Comparison of ENCODE assay signal across 1 cellular context in the genomic region with DNA sequence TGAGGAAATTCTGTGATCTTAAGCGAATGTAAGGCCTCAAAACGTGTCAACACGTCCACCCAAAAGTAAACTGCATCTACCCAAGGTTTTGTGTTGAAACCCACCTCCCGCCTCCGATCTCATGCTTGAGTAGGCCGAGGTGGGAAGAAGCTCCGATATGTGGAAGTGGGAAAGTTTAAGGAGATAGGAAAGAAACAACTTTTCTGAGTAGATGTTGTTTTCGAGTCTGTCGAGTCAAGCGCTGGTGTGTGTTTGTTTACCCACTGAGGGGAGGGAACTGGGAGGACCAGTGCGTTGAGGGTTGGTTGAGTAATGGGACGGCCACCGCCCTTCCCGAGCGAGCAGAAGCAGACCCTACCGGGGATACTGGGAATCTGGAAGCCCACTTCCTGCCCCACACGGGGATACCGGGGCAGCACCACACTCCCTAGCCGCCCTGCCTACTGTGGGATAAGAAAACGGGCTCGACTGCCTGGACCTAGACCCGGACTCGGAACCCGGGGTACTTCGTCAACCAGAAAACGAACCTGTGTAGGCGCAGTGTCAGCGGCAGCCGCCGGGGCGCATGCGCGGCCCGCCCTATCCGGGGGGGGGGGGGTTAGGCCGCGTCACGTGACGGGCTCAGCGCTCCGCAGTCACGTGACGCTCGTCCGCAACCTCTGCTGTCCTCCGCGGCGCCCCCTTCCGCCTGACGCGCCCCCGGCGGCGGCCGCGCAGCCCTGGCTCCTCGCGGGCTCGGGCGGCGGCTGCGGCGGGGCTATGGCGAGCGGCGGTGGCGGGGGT.
TF ChIP-seq lines count a peak whose summit lies in the region.

A gene with protein sequence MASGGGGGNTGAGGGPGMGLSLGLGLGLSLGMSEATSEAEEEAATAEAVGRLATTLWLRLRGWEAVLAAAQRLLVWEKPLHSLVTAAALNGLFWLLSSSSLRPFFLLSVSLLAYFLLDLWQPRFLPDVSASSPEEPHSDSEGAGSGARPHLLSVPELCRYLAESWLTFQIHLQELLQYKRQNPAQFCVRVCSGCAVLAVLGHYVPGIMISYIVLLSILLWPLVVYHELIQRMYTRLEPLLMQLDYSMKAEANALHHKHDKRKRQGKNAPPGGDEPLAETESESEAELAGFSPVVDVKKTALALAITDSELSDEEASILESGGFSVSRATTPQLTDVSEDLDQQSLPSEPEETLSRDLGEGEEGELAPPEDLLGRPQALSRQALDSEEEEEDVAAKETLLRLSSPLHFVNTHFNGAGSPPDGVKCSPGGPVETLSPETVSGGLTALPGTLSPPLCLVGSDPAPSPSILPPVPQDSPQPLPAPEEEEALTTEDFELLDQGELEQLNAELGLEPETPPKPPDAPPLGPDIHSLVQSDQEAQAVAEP (plus strand): TSS at position 682 of the 783 bp plus-strand sequence. CDS start 78 bp downstream, at position 760.

TF ChIP-seq in A549, 52 proteins besides CTCF, POLR2A, EP300 and RAD21 (continued from another document):
- TF ChIP-seq, protein P1, sequence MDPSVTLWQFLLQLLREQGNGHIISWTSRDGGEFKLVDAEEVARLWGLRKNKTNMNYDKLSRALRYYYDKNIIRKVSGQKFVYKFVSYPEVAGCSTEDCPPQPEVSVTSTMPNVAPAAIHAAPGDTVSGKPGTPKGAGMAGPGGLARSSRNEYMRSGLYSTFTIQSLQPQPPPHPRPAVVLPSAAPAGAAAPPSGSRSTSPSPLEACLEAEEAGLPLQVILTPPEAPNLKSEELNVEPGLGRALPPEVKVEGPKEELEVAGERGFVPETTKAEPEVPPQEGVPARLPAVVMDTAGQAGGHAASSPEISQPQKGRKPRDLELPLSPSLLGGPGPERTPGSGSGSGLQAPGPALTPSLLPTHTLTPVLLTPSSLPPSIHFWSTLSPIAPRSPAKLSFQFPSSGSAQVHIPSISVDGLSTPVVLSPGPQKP (IDR thresholded peaks at IDR 0.05; ENCODE audit: low read depth, low read length), result no peak
- no peak for TF ChIP-seq KDM5A (IDR thresholded peaks at IDR 0.05)
- TF ChIP-seq POLR2AphosphoS2 (conservative IDR thresholded peaks at IDR 0.05; ENCODE audit: low read length), result no peak
- TF ChIP-seq KDM1A (IDR thresholded peaks at IDR 0.05; ENCODE audit: low read depth), result no peak
- no peak for TF ChIP-seq CBX2 (IDR thresholded peaks at IDR 0.05; ENCODE audit: borderline replicate concordance, low read depth)
- TF ChIP-seq RARB (CRISPR knock-in tag; IDR thresholded peaks at IDR 0.05), result no peak
- no peak for TF ChIP-seq HEYL (CRISPR knock-in tag; IDR thresholded peaks at IDR 0.05)
- TF ChIP-seq PHF8 (IDR thresholded peaks at IDR 0.05; ENCODE audit: borderline replicate concordance, low read depth), result peak; percentile 53; the same call in 1 of the 2 replicates
- TF ChIP-seq FOSB (CRISPR knock-in tag; IDR thresholded peaks at IDR 0.05), result no peak
- TF ChIP-seq RFX5 (IDR thresholded peaks at IDR 0.05), result no peak
- TF ChIP-seq MAFK (IDR thresholded peaks at IDR 0.05; ENCODE audit: partially characterized antibody), result no peak
- no peak for TF ChIP-seq MYC (IDR thresholded peaks at IDR 0.05; ENCODE audit: borderline replicate concordance, low read length)
- TF ChIP-seq GATA3 (IDR thresholded peaks at IDR 0.05; ENCODE audit: borderline replicate concordance), result no peak
- no peak for TF ChIP-seq EHMT2 (IDR thresholded peaks at IDR 0.05; ENCODE audit: low read depth)
- TF ChIP-seq ZNF302 (CRISPR knock-in tag; IDR thresholded peaks at IDR 0.05), result no peak
- TF ChIP-seq RNF2 (IDR thresholded peaks at IDR 0.05; ENCODE audit: borderline replicate concordance, low read depth), result no peak
- TF ChIP-seq, protein P2, sequence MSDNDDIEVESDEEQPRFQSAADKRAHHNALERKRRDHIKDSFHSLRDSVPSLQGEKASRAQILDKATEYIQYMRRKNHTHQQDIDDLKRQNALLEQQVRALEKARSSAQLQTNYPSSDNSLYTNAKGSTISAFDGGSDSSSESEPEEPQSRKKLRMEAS (IDR thresholded peaks at IDR 0.05), result peak; percentile 74
- TF ChIP-seq CHD4 (IDR thresholded peaks at IDR 0.05; ENCODE audit: borderline replicate concordance), result no peak
- TF ChIP-seq FOSL2 (IDR thresholded peaks at IDR 0.05), result peak; percentile 20; the same call in 1 of the 2 replicates
- peak; percentile 80 for TF ChIP-seq FOSL2 (CRISPR knock-in tag; IDR thresholded peaks at IDR 0.05)
- 0 out of 3 replicates have a peak, but pooled peaks have one; percentile 12 for TF ChIP-seq SMC3 (IDR thresholded peaks at IDR 0.05)
- no peak for TF ChIP-seq NFE2L2 (conservative IDR thresholded peaks at IDR 0.05; ENCODE audit: low read length)
- TF ChIP-seq, protein P3, sequence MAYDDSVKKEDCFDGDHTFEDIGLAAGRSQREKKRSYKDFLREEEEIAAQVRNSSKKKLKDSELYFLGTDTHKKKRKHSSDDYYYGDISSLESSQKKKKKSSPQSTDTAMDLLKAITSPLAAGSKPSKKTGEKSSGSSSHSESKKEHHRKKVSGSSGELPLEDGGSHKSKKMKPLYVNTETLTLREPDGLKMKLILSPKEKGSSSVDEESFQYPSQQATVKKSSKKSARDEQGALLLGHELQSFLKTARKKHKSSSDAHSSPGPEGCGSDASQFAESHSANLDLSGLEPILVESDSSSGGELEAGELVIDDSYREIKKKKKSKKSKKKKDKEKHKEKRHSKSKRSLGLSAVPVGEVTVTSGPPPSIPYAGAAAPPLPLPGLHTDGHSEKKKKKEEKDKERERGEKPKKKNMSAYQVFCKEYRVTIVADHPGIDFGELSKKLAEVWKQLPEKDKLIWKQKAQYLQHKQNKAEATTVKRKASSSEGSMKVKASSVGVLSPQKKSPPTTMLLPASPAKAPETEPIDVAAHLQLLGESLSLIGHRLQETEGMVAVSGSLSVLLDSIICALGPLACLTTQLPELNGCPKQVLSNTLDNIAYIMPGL (CRISPR knock-in tag; IDR thresholded peaks at IDR 0.05; ENCODE audit: borderline replicate concordance), result no peak
- peak; percentile 81 for TF ChIP-seq HOXB5 (CRISPR knock-in tag; IDR thresholded peaks at IDR 0.05)
- TF ChIP-seq BHLHE40 (IDR thresholded peaks at IDR 0.05; ENCODE audit: low read depth, low read length), result peak; percentile 74
- TF ChIP-seq TP53 (CRISPR knock-in tag; IDR thresholded peaks at IDR 0.05), result no peak
- TF ChIP-seq, protein P4, sequence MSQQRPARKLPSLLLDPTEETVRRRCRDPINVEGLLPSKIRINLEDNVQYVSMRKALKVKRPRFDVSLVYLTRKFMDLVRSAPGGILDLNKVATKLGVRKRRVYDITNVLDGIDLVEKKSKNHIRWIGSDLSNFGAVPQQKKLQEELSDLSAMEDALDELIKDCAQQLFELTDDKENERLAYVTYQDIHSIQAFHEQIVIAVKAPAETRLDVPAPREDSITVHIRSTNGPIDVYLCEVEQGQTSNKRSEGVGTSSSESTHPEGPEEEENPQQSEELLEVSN (IDR thresholded peaks at IDR 0.05; ENCODE audit: borderline replicate concordance, low read depth), result no peak
- TF ChIP-seq SREBF2 (IDR thresholded peaks at IDR 0.05), result no peak
- TF ChIP-seq, protein P5, sequence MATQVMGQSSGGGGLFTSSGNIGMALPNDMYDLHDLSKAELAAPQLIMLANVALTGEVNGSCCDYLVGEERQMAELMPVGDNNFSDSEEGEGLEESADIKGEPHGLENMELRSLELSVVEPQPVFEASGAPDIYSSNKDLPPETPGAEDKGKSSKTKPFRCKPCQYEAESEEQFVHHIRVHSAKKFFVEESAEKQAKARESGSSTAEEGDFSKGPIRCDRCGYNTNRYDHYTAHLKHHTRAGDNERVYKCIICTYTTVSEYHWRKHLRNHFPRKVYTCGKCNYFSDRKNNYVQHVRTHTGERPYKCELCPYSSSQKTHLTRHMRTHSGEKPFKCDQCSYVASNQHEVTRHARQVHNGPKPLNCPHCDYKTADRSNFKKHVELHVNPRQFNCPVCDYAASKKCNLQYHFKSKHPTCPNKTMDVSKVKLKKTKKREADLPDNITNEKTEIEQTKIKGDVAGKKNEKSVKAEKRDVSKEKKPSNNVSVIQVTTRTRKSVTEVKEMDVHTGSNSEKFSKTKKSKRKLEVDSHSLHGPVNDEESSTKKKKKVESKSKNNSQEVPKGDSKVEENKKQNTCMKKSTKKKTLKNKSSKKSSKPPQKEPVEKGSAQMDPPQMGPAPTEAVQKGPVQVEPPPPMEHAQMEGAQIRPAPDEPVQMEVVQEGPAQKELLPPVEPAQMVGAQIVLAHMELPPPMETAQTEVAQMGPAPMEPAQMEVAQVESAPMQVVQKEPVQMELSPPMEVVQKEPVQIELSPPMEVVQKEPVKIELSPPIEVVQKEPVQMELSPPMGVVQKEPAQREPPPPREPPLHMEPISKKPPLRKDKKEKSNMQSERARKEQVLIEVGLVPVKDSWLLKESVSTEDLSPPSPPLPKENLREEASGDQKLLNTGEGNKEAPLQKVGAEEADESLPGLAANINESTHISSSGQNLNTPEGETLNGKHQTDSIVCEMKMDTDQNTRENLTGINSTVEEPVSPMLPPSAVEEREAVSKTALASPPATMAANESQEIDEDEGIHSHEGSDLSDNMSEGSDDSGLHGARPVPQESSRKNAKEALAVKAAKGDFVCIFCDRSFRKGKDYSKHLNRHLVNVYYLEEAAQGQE (IDR thresholded peaks at IDR 0.05), result no peak
- no peak for TF ChIP-seq HDAC2 (IDR thresholded peaks at IDR 0.05)
- TF ChIP-seq EHF (CRISPR knock-in tag; IDR thresholded peaks at IDR 0.05), result no peak
- TF ChIP-seq, protein P6, sequence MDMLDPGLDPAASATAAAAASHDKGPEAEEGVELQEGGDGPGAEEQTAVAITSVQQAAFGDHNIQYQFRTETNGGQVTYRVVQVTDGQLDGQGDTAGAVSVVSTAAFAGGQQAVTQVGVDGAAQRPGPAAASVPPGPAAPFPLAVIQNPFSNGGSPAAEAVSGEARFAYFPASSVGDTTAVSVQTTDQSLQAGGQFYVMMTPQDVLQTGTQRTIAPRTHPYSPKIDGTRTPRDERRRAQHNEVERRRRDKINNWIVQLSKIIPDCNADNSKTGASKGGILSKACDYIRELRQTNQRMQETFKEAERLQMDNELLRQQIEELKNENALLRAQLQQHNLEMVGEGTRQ (IDR thresholded peaks at IDR 0.05), result peak; percentile 99
- no peak for TF ChIP-seq ZC3H11A (IDR thresholded peaks at IDR 0.05)
- TF ChIP-seq ZSCAN20 (CRISPR knock-in tag; IDR thresholded peaks at IDR 0.05), result no peak
- TF ChIP-seq JUN (IDR thresholded peaks at IDR 0.05), result peak; percentile 74 to 85
TF ChIP-seq in A549: peak in this region for 11.
